11 cellular contexts compared by ENCODE assay signal in genomic region chr2:237980087-237980486, GRCh38. TPM values are rescaled to one million over a fixed set of nuclear protein-coding genes. Genes with fewer than 3 reads are reported as not detected.
DNase-seq lines count a peak whose midpoint lies in the region; TF ChIP-seq lines count a peak whose summit lies in the region.
"Had no signal": no experiment of that assay in that cellular context is flagged by ENCODE, and none has a peak within 500 bp of the region (broad histone marks: within the 10 kb centered on the region; RNA-seq: fewer than 3 reads in every experiment).

No MANE protein-coding gene starts in this region.

- H3K4ac ChIP-seq in H9 (ENCODE audit: low read depth, low read length): no peak overlapping the region

- no peak overlapping the region for H3K4me3 ChIP-seq in PC-9
- H3K4me3 ChIP-seq in dorsolateral prefrontal cortex: no peak overlapping the region
- no peak overlapping the region for H3K4me3 ChIP-seq in neural progenitor cell
- no peak overlapping the region for H3K4me3 ChIP-seq in SK-N-SH (ENCODE audit: low read depth in 2 of 2, low read length in 1 of 2)
- H3K4me3 ChIP-seq: ascending aorta had no signal

- H3F3A ChIP-seq in PC-9 (ENCODE audit: insufficient read depth, low read depth) (peaks cover 34% of the 10 kb centered on the region), neural progenitor cell (ENCODE audit: low read depth) (no peaks in the 10 kb centered on the region), SK-N-SH (replicated peaks; ENCODE audit: insufficient read depth) (no peaks in the 10 kb centered on the region)

- H4K5ac ChIP-seq in H9 (ENCODE audit: insufficient read length, low read depth, low read length): no peak overlapping the region

- intact Hi-C loops in PC-9 (cut with micrococcal nuclease; ENCODE audit: unreplicated experiment): no loop called here
- intact Hi-C loops in dorsolateral prefrontal cortex (cut with DNase I): no loop called here

- peaks cover 3% of the 10 kb centered on the region; the same call in 1 of the 2 replicates for H3K4me1 ChIP-seq in H9 (ENCODE audit: insufficient read depth, low read length)
- H3K4me1 ChIP-seq in PC-9 (replicated peaks; ENCODE audit: insufficient read depth): peaks cover 52% of the 10 kb centered on the region
- peaks cover 6% of the 10 kb centered on the region for H3K4me1 ChIP-seq in neural progenitor cell
- peaks cover 0 to 51% of the 10 kb centered on the region in 2 experiments; a peak in 1 of 4 replicates for H3K4me1 ChIP-seq in SK-N-SH (ENCODE audit: control insufficient read depth in 1 of 2, insufficient read depth in 2 of 2, low read depth in 1 of 2, low read length in 1 of 2)

- H3K9ac ChIP-seq in H9 (ENCODE audit: extremely low read depth, insufficient read length, low read length) (no peak overlapping the region), neural progenitor cell (no peak overlapping the region), SK-N-SH (no peak overlapping the region)

- no peak overlapping the region for H3K14ac ChIP-seq in H9 (ENCODE audit: insufficient read depth, low read length)

- H3K79me1 ChIP-seq in H9 (ENCODE audit: insufficient read depth, low read depth, low read length, poor library complexity, severe bottlenecking): peaks cover 4% of the 10 kb centered on the region

- no peak overlapping the region for H3K23ac ChIP-seq in H9 (ENCODE audit: insufficient read length, low read depth, low read length)

- H3K56ac ChIP-seq in H9 (ENCODE audit: insufficient read length, low read depth, low read length): no peak overlapping the region

- H3K9me3 ChIP-seq in H9 (ENCODE audit: control insufficient read depth, low read depth, low read length) (no peaks in the 10 kb centered on the region), PC-9 (ENCODE audit: insufficient read depth, low read depth) (no peaks in the 10 kb centered on the region), neural progenitor cell (ENCODE audit: low read depth) (no peaks in the 10 kb centered on the region), SK-N-SH (no peaks in the 10 kb centered on the region)
- H3K9me3 ChIP-seq: ascending aorta had no signal

- H4K20me1 ChIP-seq in H9 (ENCODE audit: control insufficient read depth, insufficient read depth, insufficient read length): peaks cover 3% of the 10 kb centered on the region
- H4K20me1 ChIP-seq in PC-9 (ENCODE audit: insufficient read depth): peaks cover 48% of the 10 kb centered on the region
- H4K20me1 ChIP-seq in neural progenitor cell (ENCODE audit: low read depth): peaks cover 56% of the 10 kb centered on the region
- peaks cover 46% of the 10 kb centered on the region for H4K20me1 ChIP-seq in SK-N-SH (ENCODE audit: insufficient read depth)

- H3K79me2 ChIP-seq in H9 (ENCODE audit: insufficient read depth, low read length) (peaks cover 8% of the 10 kb centered on the region; the same call in 1 of the 2 replicates), PC-9 (ENCODE audit: low read depth) (peaks cover 72% of the 10 kb centered on the region), neural progenitor cell (ENCODE audit: low read depth) (peaks cover 70% of the 10 kb centered on the region), SK-N-SH (ENCODE audit: insufficient read depth) (peaks cover 76% of the 10 kb centered on the region)

- TF ChIP-seq CTCF in H9 (conservative IDR thresholded peaks at IDR 0.05) (no peak), PC-9 (conservative IDR thresholded peaks at IDR 0.05) (no peak), dorsolateral prefrontal cortex (IDR thresholded peaks at IDR 0.05 in 54 of 56, conservative IDR thresholded peaks at IDR 0.05 in 2 of 56; ENCODE audit: low read depth in 1 of 56, partially characterized antibody in 56 of 56) (peak in 2 of 56 donors; percentile 10 to 22), neural progenitor cell (IDR thresholded peaks at IDR 0.05) (no peak), SK-N-SH (IDR thresholded peaks at IDR 0.05) (no peak)

- no peak overlapping the region for H2BK5ac ChIP-seq in H9 (ENCODE audit: insufficient read length, low read length)

- H3K36me3 Mint-ChIP-seq in H9 (ENCODE audit: insufficient read depth in 1 of 3, low read depth in 3 of 3) (peaks cover 8 to 17% (median 10%) of the 10 kb centered on the region in 3 experiments; a peak in 6 of 7 replicates), neural progenitor cell (peaks cover 19% of the 10 kb centered on the region)

- no peak overlapping the region for H3K18ac ChIP-seq in H9 (ENCODE audit: insufficient read length, low read depth, low read length)

- no peak overlapping the region for H3T11ph ChIP-seq in H9 (ENCODE audit: low read length)

- no peak overlapping the region for H2BK12ac ChIP-seq in H9 (ENCODE audit: insufficient read length, low read depth, low read length)

- H3K9me2 ChIP-seq in PC-9 (ENCODE audit: insufficient read depth) (no peaks in the 10 kb centered on the region), SK-N-SH (no peaks in the 10 kb centered on the region)

- no peak for TF ChIP-seq EP300 in SK-N-SH (IDR thresholded peaks at IDR 0.05; ENCODE audit: borderline replicate concordance in 1 of 2, low read depth in 1 of 2, low read length in 1 of 2)

- H2BK20ac ChIP-seq in H9 (ENCODE audit: low read depth, low read length, poor library complexity, severe bottlenecking): no peak overlapping the region

- H3K27me3 Mint-ChIP-seq in H9 (ENCODE audit: low read depth) (no peaks in the 10 kb centered on the region; the same call in 1 of the 2 replicates), neural progenitor cell (ENCODE audit: insufficient read depth, low read depth) (no peaks in the 10 kb centered on the region)

- H3K27ac Mint-ChIP-seq in H9 (peak overlapping the region in 2 of 3 experiments; percentile 16 to 48; a peak in 2 of 7 replicates), neural progenitor cell (peak overlapping the region; percentile 46)

- no peak overlapping the region for H4K8ac ChIP-seq in H9 (replicated peaks; ENCODE audit: insufficient read length, low read depth, low read length)

- CTCF ChIA-PET in PC-9 (lab: Charles Lee): no interaction called here
- CTCF ChIA-PET in SK-N-SH (lab: Yijun Ruan, JAX): interaction anchor here (0.6 to 3.1 kb wide), 4 partner anchors 11 to 122 kb away, joined by 3 to 14 read pairs (median 3); no protein-coding TSS in a partner anchor

- H3K4me3 Mint-ChIP-seq in H9: no peak overlapping the region
- H3K4me3 Mint-ChIP-seq in neural progenitor cell: no peak overlapping the region

- H2AFZ ChIP-seq in H9 (ENCODE audit: low read length): no peak overlapping the region
- H2AFZ ChIP-seq in PC-9: no peak overlapping the region
- no peak overlapping the region for H2AFZ ChIP-seq in neural progenitor cell (replicated peaks)
- H2AFZ ChIP-seq in SK-N-SH (ENCODE audit: low read depth): no peak overlapping the region

- WGBS in H9 (ENCODE audit: extremely low coverage, insufficient read length, low lambda C conversion rate): no CpG with 5 or more reads among the region's 1 CpG
- whole genome bisulfite sequencing in SK-N-SH (ENCODE audit: low lambda C conversion rate): 94% methylated on average over 1 of the region's 1 CpG

- POLR2A ChIA-PET in PC-9 (lab: Charles Lee; ENCODE audit: unreplicated experiment) (no interaction called here), SK-N-SH (lab: Yijun Ruan, JAX) (interaction anchor here (1.3 kb wide), 1 partner anchor 11 kb away, joined by 3 read pairs; no protein-coding TSS in a partner anchor)

- H2BK15ac ChIP-seq in H9 (ENCODE audit: low read depth, low read length): no peak overlapping the region

- BruUV-seq in PC-9 (replicated peaks; lab: Mats Ljungman, UMichigan): no TSS peak

- no peak for TF ChIP-seq RAD21 in SK-N-SH (IDR thresholded peaks at IDR 0.05; ENCODE audit: low read length)

- H3K27ac ChIP-seq in H9 (ENCODE audit: insufficient read length, low read depth, low read length) (no peak overlapping the region), PC-9 (peak overlapping the region; percentile 59), dorsolateral prefrontal cortex (peak overlapping the region in 51 of 59 donors; percentile 2 to 95 (median 75)), neural progenitor cell (no peak overlapping the region), SK-N-SH (ENCODE audit: low read depth in 2 of 2, low read length in 1 of 2) (peak overlapping the region in 1 of 2 experiments; percentile 88; a peak in 1 of 4 replicates)
- H3K27ac ChIP-seq: ascending aorta had no signal

- no peak overlapping the region for H2AK5ac ChIP-seq in H9 (ENCODE audit: insufficient read length, low read length)

- DNase-seq in H9 (no peak), PC-9 (peak in 1 of 2 experiments; percentile 53), dorsolateral prefrontal cortex (peak in 7 of 10 donors; percentile 14 to 76 (median 63)), neural progenitor cell (ENCODE audit: low spot score) (no peak), AG20443 (ENCODE audit: low spot score) (no peak), SK-N-SH (no peak), NCI-H1417 treated with DMSO at 0.1 percent for 48 hours (lab: John Stamatoyannopoulos, UW) (no peak)
- DNase-seq: GDM1, kidney had no signal

- H3K9me3 Mint-ChIP-seq in H9 (peaks cover 0 to under 1% of the 10 kb centered on the region in 2 experiments; a peak in 2 of 5 replicates), neural progenitor cell (no peaks in the 10 kb centered on the region)
- H3K9me3 Mint-ChIP-seq: T-helper 1 cell treated with Interleukin-12 subunit alpha and Interleukin-12 subunit beta and Interleukin-4 antibody, amounts not matched to agents 30 μg/mL and 1 μg/mL, for 36 hours had no signal

- H3K4me2 ChIP-seq in H9 (ENCODE audit: insufficient read depth, insufficient read length, low read length): no peak overlapping the region
- H3K4me2 ChIP-seq in PC-9: peak overlapping the region; percentile 67
- H3K4me2 ChIP-seq in neural progenitor cell: no peak overlapping the region
- H3K4me2 ChIP-seq in SK-N-SH: no peak overlapping the region

- no peak overlapping the region for H2BK120ac ChIP-seq in H9 (ENCODE audit: low read depth, low read length, poor library complexity, severe bottlenecking)

- no peaks in the 10 kb centered on the region for H3K23me2 ChIP-seq in H9 (ENCODE audit: insufficient read length, low read depth, low read length, poor library complexity, severe bottlenecking)

- H3K36me3 ChIP-seq in PC-9 (ENCODE audit: low read depth) (peaks cover 3% of the 10 kb centered on the region), neural progenitor cell (no peaks in the 10 kb centered on the region), SK-N-SH (replicated peaks in 1 of 2; ENCODE audit: control insufficient read depth in 1 of 2, insufficient read depth in 2 of 2, low read length in 1 of 2) (peaks cover 8 to 13% of the 10 kb centered on the region in 2 experiments)

- no peaks in the 10 kb centered on the region for H3K27me3 ChIP-seq in H9 (ENCODE audit: insufficient read depth, low read length)
- no peaks in the 10 kb centered on the region for H3K27me3 ChIP-seq in PC-9 (ENCODE audit: insufficient read depth, low read depth)
- H3K27me3 ChIP-seq in dorsolateral prefrontal cortex: no peaks in the 10 kb centered on the region
- no peaks in the 10 kb centered on the region for H3K27me3 ChIP-seq in neural progenitor cell
- no peaks in the 10 kb centered on the region for H3K27me3 ChIP-seq in SK-N-SH (ENCODE audit: insufficient read depth)
- H3K27me3 ChIP-seq: ascending aorta had no signal

- no peak overlapping the region for H4K91ac ChIP-seq in H9 (ENCODE audit: insufficient read length, low read depth, low read length)

- H3K4me1 Mint-ChIP-seq in H9 (peaks cover 22 to 32% of the 10 kb centered on the region in 2 experiments), neural progenitor cell (peaks cover 26% of the 10 kb centered on the region)

RNA-seq across cellular contexts. Expression of gene UBE2F, which starts 13.3 kb away (rescaled TPM):
- total RNA-seq in H9 (2021): 62.1 and 65.6 TPM in 2 replicates
- total RNA-seq in PC-9 (2021): 76.7 and 103 TPM in 2 replicates
- total RNA-seq in dorsolateral prefrontal cortex: 10 to 100 TPM; 30.6 to 63.0 (median 47.0) TPM
- total RNA-seq in neural progenitor cell (ENCODE audit: low replicate concordance): 50.8 and 77.4 TPM in 2 replicates
- polyA plus RNA-seq in SK-N-SH (2012; rRNA removed): 56.9 and 66.9 TPM in 2 replicates
- 78.1 and 79.9 TPM in 2 replicates for polyA plus RNA-seq in SK-N-SH (2012; cell fraction: cytosol; rRNA removed)
- 14.3 and 22.2 TPM in 2 replicates for polyA plus RNA-seq in SK-N-SH (2012; cell fraction: nucleus; rRNA removed)

Comparison
In these comparisons a context has a peak if more than half of its experiments do, and no peak if none do; other contexts are left out.
1. DNase-seq: peak in dorsolateral prefrontal cortex (7 of 10); none in H9 (single experiment), neural progenitor cell (single experiment), AG20443 (single experiment), SK-N-SH (single experiment) and NCI-H1417 treated with DMSO at 0.1 percent for 48 hours (single experiment).
2. H3K27ac ChIP-seq: peak in PC-9 (single experiment) and dorsolateral prefrontal cortex (51 of 59); none in H9 (single experiment) and neural progenitor cell (single experiment).